8 cellular contexts compared by ENCODE assay signal in the genomic region with DNA sequence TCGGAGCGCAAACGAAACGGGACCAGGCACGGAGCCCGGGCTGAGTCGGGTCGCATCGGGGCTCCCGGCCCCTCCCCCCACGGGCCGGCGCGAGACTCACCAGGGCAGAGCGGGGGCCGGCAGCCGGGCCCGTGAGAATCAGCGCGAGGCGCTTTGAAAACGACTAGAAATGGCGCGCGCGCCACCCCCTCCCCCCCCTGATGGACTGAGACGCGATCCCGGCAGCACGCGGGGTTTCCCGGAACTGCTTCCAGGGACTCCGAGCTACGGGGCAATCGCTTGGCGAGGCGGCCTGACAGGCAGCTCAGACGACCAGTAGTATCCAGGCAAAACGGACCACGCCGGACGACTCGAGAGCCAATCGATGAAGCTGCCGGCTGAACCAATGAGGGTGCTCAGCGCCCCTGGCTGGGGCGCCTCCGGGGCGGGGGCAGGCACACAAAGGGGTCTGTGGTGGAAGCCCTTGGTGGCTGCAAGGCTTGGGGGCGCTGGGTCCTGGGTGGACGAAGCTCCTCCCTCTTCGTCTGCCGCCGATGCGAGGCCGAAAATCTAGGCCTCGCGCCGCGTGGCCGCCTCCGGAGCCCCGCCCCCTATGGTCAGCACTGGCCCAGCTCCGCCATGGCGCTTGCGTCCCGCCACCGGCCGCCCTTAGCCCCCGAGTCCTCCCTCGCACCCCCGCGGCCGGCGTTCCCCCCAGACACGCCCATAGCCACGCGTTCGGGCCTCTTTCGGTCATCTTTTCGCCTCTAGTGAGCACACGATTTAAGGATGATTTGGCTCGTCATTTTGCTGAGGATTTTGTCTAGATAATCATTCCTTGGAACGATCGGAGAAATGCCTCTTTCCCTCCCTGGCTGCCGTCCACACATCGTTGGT. TPM values are rescaled to one million over a fixed set of nuclear protein-coding genes. Genes with fewer than 3 reads are reported as not detected.
DNase-seq lines count a peak whose midpoint lies in the region; ATAC-seq and TF ChIP-seq lines count a peak whose summit lies in the region.

Gene HNRNPR, minus strand, starts transcription at position 174 of the 876 bp plus-strand sequence. CDS start 3,276 bp downstream, outside the sequence.

- H3K9ac ChIP-seq in mammary epithelial cell (ENCODE audit: insufficient read depth, low read length) (peak within 1 kb of the TSS; percentile 97), iPS-20b (ENCODE audit: low read depth, low read length) (peak within 1 kb of the TSS; percentile 88)

- no TSS peak for BruUV-seq in mammary epithelial cell (replicated peaks; lab: Mats Ljungman, UMichigan)

- ATAC-seq in GM18873 (IDR thresholded peaks at IDR 0.05; ENCODE audit: low FRiP score, unreplicated experiment): peak; percentile 92
- ATAC-seq in HG03139 (IDR thresholded peaks at IDR 0.05; ENCODE audit: unreplicated experiment): peak; percentile 90

- H3K79me2 ChIP-seq in mammary epithelial cell (ENCODE audit: insufficient read depth, low read length): peaks cover 47% of the 10 kb centered on the region

- dilution Hi-C loops in mammary epithelial cell (cut with HindIII; ENCODE audit: low sequenced_read_pairs): no loop called here

- H3K9me3 ChIP-seq in WERI-Rb-1 (ENCODE audit: severe bottlenecking): no peaks in the 10 kb centered on the region
- H3K9me3 ChIP-seq in mammary epithelial cell (replicated peaks; ENCODE audit: insufficient read depth, low read length): no peaks in the 10 kb centered on the region
- H3K9me3 ChIP-seq in iPS-20b (ENCODE audit: insufficient read depth, low read depth, low read length): no peaks in the 10 kb centered on the region

- in situ Hi-C loops in mammary epithelial cell (cut with MboI; ENCODE audit: low sequenced_read_pairs in 2 of 2): loop anchor here in 1 of 2 donors (5.0 kb wide), 1 partner anchor 58 kb away; no protein-coding TSS in a partner anchor

- H3K4me1 ChIP-seq in mammary epithelial cell (ENCODE audit: insufficient read depth, low read length) (peaks cover 15% of the 10 kb centered on the region), iPS-20b (ENCODE audit: insufficient read depth, low read length) (peaks cover 25% of the 10 kb centered on the region; the same call in 1 of the 2 replicates)

- intact Hi-C loops in mammary epithelial cell (cut with micrococcal nuclease): loop anchor here (1.0 to 10.0 kb wide), 5 partner anchors 24 to 290 kb away; no protein-coding TSS in a partner anchor

- no peak for TF ChIP-seq CTCF in AG04449 (IDR thresholded peaks at IDR 0.05; ENCODE audit: insufficient read depth, low read length, missing control alignments)
- TF ChIP-seq CTCF in WERI-Rb-1 (IDR thresholded peaks at IDR 0.05; ENCODE audit: low read depth, low read length): peak; percentile 3; the same call in 1 of the 2 replicates
- TF ChIP-seq CTCF in mammary epithelial cell (conservative IDR thresholded peaks at IDR 0.05 in 1 of 2, IDR thresholded peaks at IDR 0.05 in 1 of 2; ENCODE audit: extremely low read depth in 1 of 2, insufficient read depth in 1 of 2, low read depth in 1 of 2, low read length in 2 of 2): peak in 1 of 2 donors; percentile 13

- H3K27me3 ChIP-seq in WERI-Rb-1 (ENCODE audit: insufficient read depth, low read depth, severe bottlenecking) (no peaks in the 10 kb centered on the region), mammary epithelial cell (ENCODE audit: insufficient read depth, low read length) (no peaks in the 10 kb centered on the region), iPS-20b (ENCODE audit: insufficient read depth, low read length) (peaks cover 37% of the 10 kb centered on the region)

- H3K27ac ChIP-seq in WERI-Rb-1 (peak within 1 kb of the TSS; percentile 100), mammary epithelial cell (ENCODE audit: insufficient read depth, low read depth, low read length) (peak within 1 kb of the TSS; percentile 88), iPS-20b (ENCODE audit: low read length) (peak within 1 kb of the TSS; percentile 29), skin epidermis (peak within 1 kb of the TSS; percentile 93 to 100 (median 98))

- POLR2A ChIA-PET in AG04449 (lab: Yijun Ruan, JAX): interaction anchor here (0.6 to 1.6 kb wide), 19 partner anchors 9 to 215 kb away, joined by 3 to 30 read pairs (median 4); partner anchors contain the start of genes ASAP3 and ZNF436

- 3% methylated on average over 17 of the region's 87 CpGs for WGBS in mammary epithelial cell (ENCODE audit: low coverage, missing lambda C conversion rate)

- peaks cover 21% of the 10 kb centered on the region for H4K20me1 ChIP-seq in mammary epithelial cell (ENCODE audit: insufficient read depth, low read length)

- DNase-seq in AG04449 (ENCODE audit: low read depth, low spot score) (peak; percentile 100), NCI-H2227 (lab: John Stamatoyannopoulos, UW; ENCODE audit: unreplicated experiment) (peak; percentile 100), WERI-Rb-1 (peak; percentile 100), mammary epithelial cell (peak; percentile 100)

- peak within 1 kb of the TSS; percentile 93 for H3K4me2 ChIP-seq in mammary epithelial cell (ENCODE audit: insufficient read depth, low read depth, low read length)

- CTCF ChIA-PET in AG04449 (lab: Yijun Ruan, JAX) (interaction anchor here (0.7 to 1.8 kb wide), 7 partner anchors 10 to 78 kb away, joined by 3 to 6 read pairs (median 4); no protein-coding TSS in a partner anchor), mammary epithelial cell (lab: Charles Lee; ENCODE audit: low non-redundant PET) (interaction anchor here (1.2 kb wide), 1 partner anchor 59 kb away, joined by 17 read pairs; no protein-coding TSS in a partner anchor)

- H2AFZ ChIP-seq in mammary epithelial cell (ENCODE audit: low read depth, low read length): peak within 1 kb of the TSS; percentile 88

- H3K36me3 ChIP-seq in WERI-Rb-1 (peaks cover 29% of the 10 kb centered on the region), mammary epithelial cell (ENCODE audit: insufficient read depth, low read length) (no peaks in the 10 kb centered on the region), iPS-20b (ENCODE audit: insufficient read depth, low read depth, low read length) (peaks cover 5% of the 10 kb centered on the region; the same call in 1 of the 2 replicates)

- peak within 1 kb of the TSS; percentile 63 for H3K4me3 ChIP-seq in AG04449 (ENCODE audit: low read depth, low read length)
- H3K4me3 ChIP-seq in WERI-Rb-1 (ENCODE audit: low read depth, low read length): peak within 1 kb of the TSS; percentile 99
- peak within 1 kb of the TSS; percentile 78 to 89 (median 83) for H3K4me3 ChIP-seq in mammary epithelial cell (replicated peaks in 1 of 3; ENCODE audit: insufficient read depth in 1 of 3, low read depth in 2 of 3, low read length in 3 of 3)
- peak within 1 kb of the TSS; percentile 84 for H3K4me3 ChIP-seq in iPS-20b (ENCODE audit: low read length)
- H3K4me3 ChIP-seq in skin epidermis: peak within 1 kb of the TSS; percentile 74 to 98 (median 84)

RNA-seq across cellular contexts. Expression of gene HNRNPR, which starts in this region (rescaled TPM):
- total RNA-seq in mammary epithelial cell: 100 to 1,000 TPM in 1 of 2 donors, 10 to 100 TPM in 1; 35.2 to 133 TPM
- 98.1 TPM for polyA plus RNA-seq in mammary epithelial cell
- 122 TPM for polyA minus RNA-seq in mammary epithelial cell

Comparison
In these comparisons a context has a peak if more than half of its experiments do, and no peak if none do; other contexts are left out.
1. Peak in every context shown above with its lines: DNase-seq, ATAC-seq, H3K4me3 ChIP-seq and H3K27ac ChIP-seq.
2. H3K27ac ChIP-seq: peak in every context shown above with its lines; median percentile 100 in WERI-Rb-1; 98 in skin epidermis; 88 in mammary epithelial cell; 29 in iPS-20b.